Comparison of ENCODE assay signal across 2 cellular contexts in the genomic region with DNA sequence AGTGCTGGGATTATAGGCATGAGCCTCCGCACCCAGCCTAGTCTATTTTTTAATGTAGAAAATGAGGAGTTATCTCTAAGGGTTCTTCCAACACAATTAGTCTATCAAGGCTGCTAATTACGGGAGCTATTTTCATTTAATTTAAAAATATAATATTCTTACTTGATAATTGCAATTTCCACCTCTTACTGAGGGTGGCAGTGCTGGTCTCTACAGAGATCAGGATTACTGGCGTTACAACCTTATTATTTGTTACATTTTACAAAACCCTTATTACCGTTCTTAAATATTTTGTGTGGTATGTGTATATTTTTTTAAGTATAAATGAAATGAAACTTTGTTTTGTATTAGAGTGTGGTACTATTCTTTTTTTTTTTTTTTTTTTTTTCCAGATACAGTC.
TF ChIP-seq lines count a peak whose summit lies in the region.

No MANE protein-coding gene starts in this region.

TF ChIP-seq in GM23338, 12 proteins besides CTCF, POLR2A, EP300 and RAD21 (continued from another document):
- TF ChIP-seq, protein P1, sequence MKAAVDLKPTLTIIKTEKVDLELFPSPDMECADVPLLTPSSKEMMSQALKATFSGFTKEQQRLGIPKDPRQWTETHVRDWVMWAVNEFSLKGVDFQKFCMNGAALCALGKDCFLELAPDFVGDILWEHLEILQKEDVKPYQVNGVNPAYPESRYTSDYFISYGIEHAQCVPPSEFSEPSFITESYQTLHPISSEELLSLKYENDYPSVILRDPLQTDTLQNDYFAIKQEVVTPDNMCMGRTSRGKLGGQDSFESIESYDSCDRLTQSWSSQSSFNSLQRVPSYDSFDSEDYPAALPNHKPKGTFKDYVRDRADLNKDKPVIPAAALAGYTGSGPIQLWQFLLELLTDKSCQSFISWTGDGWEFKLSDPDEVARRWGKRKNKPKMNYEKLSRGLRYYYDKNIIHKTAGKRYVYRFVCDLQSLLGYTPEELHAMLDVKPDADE (IDR thresholded peaks at IDR 0.05) = no peak
- TF ChIP-seq EZH2phosphoT487 (IDR thresholded peaks at IDR 0.05; ENCODE audit: unreplicated experiment) (no peak), ZNF331 (CRISPR knock-in tag; IDR thresholded peaks at IDR 0.05; ENCODE audit: low read depth) (no peak), POLR2AphosphoS5 (IDR thresholded peaks at IDR 0.05; ENCODE audit: low read depth) (no peak), EZH2 (IDR thresholded peaks at IDR 0.05; ENCODE audit: low read depth, unreplicated experiment) (no peak), NANOG (IDR thresholded peaks at IDR 0.05; ENCODE audit: borderline replicate concordance) (no peak), CREB1 (CRISPR knock-in tag; IDR thresholded peaks at IDR 0.05; ENCODE audit: low read depth) (no peak), ZNF114 (CRISPR knock-in tag; IDR thresholded peaks at IDR 0.05) (no peak)
- TF ChIP-seq, protein P2, sequence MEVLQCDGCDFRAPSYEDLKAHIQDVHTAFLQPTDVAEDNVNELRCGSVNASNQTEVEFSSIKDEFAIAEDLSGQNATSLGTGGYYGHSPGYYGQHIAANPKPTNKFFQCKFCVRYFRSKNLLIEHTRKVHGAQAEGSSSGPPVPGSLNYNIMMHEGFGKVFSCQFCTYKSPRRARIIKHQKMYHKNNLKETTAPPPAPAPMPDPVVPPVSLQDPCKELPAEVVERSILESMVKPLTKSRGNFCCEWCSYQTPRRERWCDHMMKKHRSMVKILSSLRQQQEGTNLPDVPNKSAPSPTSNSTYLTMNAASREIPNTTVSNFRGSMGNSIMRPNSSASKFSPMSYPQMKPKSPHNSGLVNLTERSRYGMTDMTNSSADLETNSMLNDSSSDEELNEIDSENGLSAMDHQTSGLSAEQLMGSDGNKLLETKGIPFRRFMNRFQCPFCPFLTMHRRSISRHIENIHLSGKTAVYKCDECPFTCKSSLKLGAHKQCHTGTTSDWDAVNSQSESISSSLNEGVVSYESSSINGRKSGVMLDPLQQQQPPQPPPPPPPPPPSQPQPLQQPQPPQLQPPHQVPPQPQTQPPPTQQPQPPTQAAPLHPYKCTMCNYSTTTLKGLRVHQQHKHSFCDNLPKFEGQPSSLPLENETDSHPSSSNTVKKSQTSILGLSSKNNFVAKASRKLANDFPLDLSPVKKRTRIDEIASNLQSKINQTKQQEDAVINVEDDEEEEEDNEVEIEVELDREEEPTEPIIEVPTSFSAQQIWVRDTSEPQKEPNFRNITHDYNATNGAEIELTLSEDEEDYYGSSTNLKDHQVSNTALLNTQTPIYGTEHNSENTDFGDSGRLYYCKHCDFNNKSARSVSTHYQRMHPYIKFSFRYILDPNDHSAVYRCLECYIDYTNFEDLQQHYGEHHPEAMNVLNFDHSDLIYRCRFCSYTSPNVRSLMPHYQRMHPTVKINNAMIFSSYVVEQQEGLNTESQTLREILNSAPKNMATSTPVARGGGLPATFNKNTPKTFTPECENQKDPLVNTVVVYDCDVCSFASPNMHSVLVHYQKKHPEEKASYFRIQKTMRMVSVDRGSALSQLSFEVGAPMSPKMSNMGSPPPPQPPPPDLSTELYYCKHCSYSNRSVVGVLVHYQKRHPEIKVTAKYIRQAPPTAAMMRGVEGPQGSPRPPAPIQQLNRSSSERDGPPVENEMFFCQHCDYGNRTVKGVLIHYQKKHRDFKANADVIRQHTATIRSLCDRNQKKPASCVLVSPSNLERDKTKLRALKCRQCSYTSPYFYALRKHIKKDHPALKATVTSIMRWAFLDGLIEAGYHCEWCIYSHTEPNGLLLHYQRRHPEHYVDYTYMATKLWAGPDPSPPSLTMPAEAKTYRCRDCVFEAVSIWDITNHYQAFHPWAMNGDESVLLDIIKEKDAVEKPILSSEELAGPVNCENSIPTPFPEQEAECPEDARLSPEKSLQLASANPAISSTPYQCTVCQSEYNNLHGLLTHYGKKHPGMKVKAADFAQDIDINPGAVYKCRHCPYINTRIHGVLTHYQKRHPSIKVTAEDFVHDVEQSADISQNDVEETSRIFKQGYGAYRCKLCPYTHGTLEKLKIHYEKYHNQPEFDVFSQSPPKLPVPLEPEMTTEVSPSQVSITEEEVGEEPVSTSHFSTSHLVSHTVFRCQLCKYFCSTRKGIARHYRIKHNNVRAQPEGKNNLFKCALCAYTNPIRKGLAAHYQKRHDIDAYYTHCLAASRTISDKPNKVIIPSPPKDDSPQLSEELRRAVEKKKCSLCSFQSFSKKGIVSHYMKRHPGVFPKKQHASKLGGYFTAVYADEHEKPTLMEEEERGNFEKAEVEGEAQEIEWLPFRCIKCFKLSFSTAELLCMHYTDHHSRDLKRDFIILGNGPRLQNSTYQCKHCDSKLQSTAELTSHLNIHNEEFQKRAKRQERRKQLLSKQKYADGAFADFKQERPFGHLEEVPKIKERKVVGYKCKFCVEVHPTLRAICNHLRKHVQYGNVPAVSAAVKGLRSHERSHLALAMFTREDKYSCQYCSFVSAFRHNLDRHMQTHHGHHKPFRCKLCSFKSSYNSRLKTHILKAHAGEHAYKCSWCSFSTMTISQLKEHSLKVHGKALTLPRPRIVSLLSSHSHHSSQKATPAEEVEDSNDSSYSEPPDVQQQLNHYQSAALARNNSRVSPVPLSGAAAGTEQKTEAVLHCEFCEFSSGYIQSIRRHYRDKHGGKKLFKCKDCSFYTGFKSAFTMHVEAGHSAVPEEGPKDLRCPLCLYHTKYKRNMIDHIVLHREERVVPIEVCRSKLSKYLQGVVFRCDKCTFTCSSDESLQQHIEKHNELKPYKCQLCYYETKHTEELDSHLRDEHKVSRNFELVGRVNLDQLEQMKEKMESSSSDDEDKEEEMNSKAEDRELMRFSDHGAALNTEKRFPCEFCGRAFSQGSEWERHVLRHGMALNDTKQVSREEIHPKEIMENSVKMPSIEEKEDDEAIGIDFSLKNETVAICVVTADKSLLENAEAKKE (CRISPR knock-in tag; IDR thresholded peaks at IDR 0.05) = no peak
- TF ChIP-seq, protein P3, sequence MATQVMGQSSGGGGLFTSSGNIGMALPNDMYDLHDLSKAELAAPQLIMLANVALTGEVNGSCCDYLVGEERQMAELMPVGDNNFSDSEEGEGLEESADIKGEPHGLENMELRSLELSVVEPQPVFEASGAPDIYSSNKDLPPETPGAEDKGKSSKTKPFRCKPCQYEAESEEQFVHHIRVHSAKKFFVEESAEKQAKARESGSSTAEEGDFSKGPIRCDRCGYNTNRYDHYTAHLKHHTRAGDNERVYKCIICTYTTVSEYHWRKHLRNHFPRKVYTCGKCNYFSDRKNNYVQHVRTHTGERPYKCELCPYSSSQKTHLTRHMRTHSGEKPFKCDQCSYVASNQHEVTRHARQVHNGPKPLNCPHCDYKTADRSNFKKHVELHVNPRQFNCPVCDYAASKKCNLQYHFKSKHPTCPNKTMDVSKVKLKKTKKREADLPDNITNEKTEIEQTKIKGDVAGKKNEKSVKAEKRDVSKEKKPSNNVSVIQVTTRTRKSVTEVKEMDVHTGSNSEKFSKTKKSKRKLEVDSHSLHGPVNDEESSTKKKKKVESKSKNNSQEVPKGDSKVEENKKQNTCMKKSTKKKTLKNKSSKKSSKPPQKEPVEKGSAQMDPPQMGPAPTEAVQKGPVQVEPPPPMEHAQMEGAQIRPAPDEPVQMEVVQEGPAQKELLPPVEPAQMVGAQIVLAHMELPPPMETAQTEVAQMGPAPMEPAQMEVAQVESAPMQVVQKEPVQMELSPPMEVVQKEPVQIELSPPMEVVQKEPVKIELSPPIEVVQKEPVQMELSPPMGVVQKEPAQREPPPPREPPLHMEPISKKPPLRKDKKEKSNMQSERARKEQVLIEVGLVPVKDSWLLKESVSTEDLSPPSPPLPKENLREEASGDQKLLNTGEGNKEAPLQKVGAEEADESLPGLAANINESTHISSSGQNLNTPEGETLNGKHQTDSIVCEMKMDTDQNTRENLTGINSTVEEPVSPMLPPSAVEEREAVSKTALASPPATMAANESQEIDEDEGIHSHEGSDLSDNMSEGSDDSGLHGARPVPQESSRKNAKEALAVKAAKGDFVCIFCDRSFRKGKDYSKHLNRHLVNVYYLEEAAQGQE (IDR thresholded peaks at IDR 0.05; ENCODE audit: unreplicated experiment) = no peak
TF ChIP-seq in GM23338: peak in this region for 0.

TF ChIP-seq in liver, 16 proteins besides CTCF, POLR2A, EP300 and RAD21 (continued from another document):
- TF ChIP-seq, protein P4, sequence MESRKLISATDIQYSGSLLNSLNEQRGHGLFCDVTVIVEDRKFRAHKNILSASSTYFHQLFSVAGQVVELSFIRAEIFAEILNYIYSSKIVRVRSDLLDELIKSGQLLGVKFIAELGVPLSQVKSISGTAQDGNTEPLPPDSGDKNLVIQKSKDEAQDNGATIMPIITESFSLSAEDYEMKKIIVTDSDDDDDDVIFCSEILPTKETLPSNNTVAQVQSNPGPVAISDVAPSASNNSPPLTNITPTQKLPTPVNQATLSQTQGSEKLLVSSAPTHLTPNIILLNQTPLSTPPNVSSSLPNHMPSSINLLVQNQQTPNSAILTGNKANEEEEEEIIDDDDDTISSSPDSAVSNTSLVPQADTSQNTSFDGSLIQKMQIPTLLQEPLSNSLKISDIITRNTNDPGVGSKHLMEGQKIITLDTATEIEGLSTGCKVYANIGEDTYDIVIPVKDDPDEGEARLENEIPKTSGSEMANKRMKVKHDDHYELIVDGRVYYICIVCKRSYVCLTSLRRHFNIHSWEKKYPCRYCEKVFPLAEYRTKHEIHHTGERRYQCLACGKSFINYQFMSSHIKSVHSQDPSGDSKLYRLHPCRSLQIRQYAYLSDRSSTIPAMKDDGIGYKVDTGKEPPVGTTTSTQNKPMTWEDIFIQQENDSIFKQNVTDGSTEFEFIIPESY (IDR thresholded peaks at IDR 0.05) = no peak
- TF ChIP-seq FOXA2 (IDR thresholded peaks at IDR 0.05) (no peak), HNF4A (conservative IDR thresholded peaks at IDR 0.05) (no peak), GABPA (IDR thresholded peaks at IDR 0.05 in 1 of 2, conservative IDR thresholded peaks at IDR 0.05 in 1 of 2) (no peak), JUND (IDR thresholded peaks at IDR 0.05) (no peak), NR2F2 (IDR thresholded peaks at IDR 0.05) (no peak)
